13 cellular contexts compared by ENCODE assay signal in genomic region chr1:228009828-228010775, GRCh38. TPM values are rescaled to one million over a fixed set of nuclear protein-coding genes. Genes with fewer than 3 reads are reported as not detected.
DNase-seq lines count a peak whose midpoint lies in the region; ATAC-seq and TF ChIP-seq lines count a peak whose summit lies in the region.
"Had no signal": no experiment of that assay in that cellular context is flagged by ENCODE, and none has a peak within 500 bp of the region (broad histone marks: within the 10 kb centered on the region; RNA-seq: fewer than 3 reads in every experiment).

No MANE protein-coding gene starts in this region.

- peaks cover 13% of the 10 kb centered on the region for H3K27me3 ChIP-seq in thyroid gland

- H3K9me3 Mint-ChIP-seq in activated naive CD8-positive, alpha-beta T cell treated with anti-CD3 and anti-CD28 coated beads, Interleukin-2, amount 10 ng/mL, durations not matched to agents 7 days and 5 days: no peaks in the 10 kb centered on the region
- no peaks in the 10 kb centered on the region for H3K9me3 Mint-ChIP-seq in activated naive CD8-positive, alpha-beta T cell treated with anti-CD3 and anti-CD28 coated beads, Interleukin-2, amount 50 U/mL, for 24 hours
- H3K9me3 Mint-ChIP-seq in central memory CD8-positive, alpha-beta T cell: no peaks in the 10 kb centered on the region

- ATAC-seq in activated naive CD8-positive, alpha-beta T cell treated with anti-CD3 and anti-CD28 coated beads, Interleukin-2, amount 10 ng/mL, durations not matched to agents 7 days and 5 days (ENCODE audit: low read depth): peak; percentile 11
- no peak for ATAC-seq in activated naive CD8-positive, alpha-beta T cell treated with anti-CD3 and anti-CD28 coated beads, Interleukin-2, amount 50 U/mL, for 24 hours
- ATAC-seq in HG03354 (IDR thresholded peaks at IDR 0.05; ENCODE audit: poor library complexity, severe bottlenecking, unreplicated experiment): peak; percentile 58
- ATAC-seq in central memory CD8-positive, alpha-beta T cell (replicated peaks; ENCODE audit: extremely low read depth, poor library complexity, severe bottlenecking): no peak
- no peak for ATAC-seq in GM18505 (IDR thresholded peaks at IDR 0.05; ENCODE audit: unreplicated experiment)

- H3K4me1 Mint-ChIP-seq in activated naive CD8-positive, alpha-beta T cell treated with anti-CD3 and anti-CD28 coated beads, Interleukin-2, amount 10 ng/mL, durations not matched to agents 7 days and 5 days: peaks cover 16% of the 10 kb centered on the region
- peaks cover 16% of the 10 kb centered on the region for H3K4me1 Mint-ChIP-seq in activated naive CD8-positive, alpha-beta T cell treated with anti-CD3 and anti-CD28 coated beads, Interleukin-2, amount 50 U/mL, for 24 hours
- peaks cover 12% of the 10 kb centered on the region for H3K4me1 Mint-ChIP-seq in central memory CD8-positive, alpha-beta T cell

- POLR2A ChIA-PET in activated naive CD8-positive, alpha-beta T cell treated with anti-CD3 and anti-CD28 coated beads, Interleukin-2, amount 10 ng/mL, durations not matched to agents 7 days and 5 days (lab: Charles Lee): interaction anchor here (1.6 to 1.8 kb wide), 2 partner anchors 11 to 72 kb away, joined by 4 read pairs; partner anchors contain the start of gene ARF1

- peaks cover 0 to 4% of the 10 kb centered on the region in 2 donors for H3K4me1 ChIP-seq in thyroid gland

- DNase-seq in activated naive CD8-positive, alpha-beta T cell treated with anti-CD3 and anti-CD28 coated beads, Interleukin-2, amount 10 ng/mL, durations not matched to agents 7 days and 5 days: no peak
- DNase-seq in activated naive CD8-positive, alpha-beta T cell treated with anti-CD3 and anti-CD28 coated beads, Interleukin-2, amount 50 U/mL, for 24 hours: no peak
- no peak for DNase-seq in central memory CD8-positive, alpha-beta T cell (ENCODE audit: low spot score in 2 of 2)
- peak; percentile 74 to 76 for DNase-seq in thyroid gland
- DNase-seq in hypothalamus (lab: John Stamatoyannopoulos, UW): no peak
- DNase-seq in NCI-H748 treated with DMSO at 0.1 percent for 48 hours (lab: John Stamatoyannopoulos, UW): no peak
- DNase-seq: activated CD4-positive, alpha-beta T cell treated with anti-CD3 and anti-CD28 coated beads for 48 hours; DMS79; NK-92 treated with Interleukin-12 subunit alpha and Interleukin-12 subunit beta, amount 100 ng/mL, for 24 hours had no signal

- no peak overlapping the region for H3K4me3 ChIP-seq in thyroid gland (replicated peaks in 1 of 3)
- H3K4me3 ChIP-seq: hepatocyte had no signal

- no peak for TF ChIP-seq CTCF in thyroid gland (IDR thresholded peaks at IDR 0.05)

- WGBS in thyroid gland, 2 donors: 54% methylated on average over 17 to 21 of the region's 21 CpGs

- TF ChIP-seq POLR2A in thyroid gland (IDR thresholded peaks at IDR 0.05): no peak
- no peak for TF ChIP-seq POLR2A in GM18505 (IDR thresholded peaks at IDR 0.05; ENCODE audit: borderline replicate concordance, extremely low read depth, insufficient read depth, insufficient read length)

- H3K27me3 Mint-ChIP-seq in activated naive CD8-positive, alpha-beta T cell treated with anti-CD3 and anti-CD28 coated beads, Interleukin-2, amount 10 ng/mL, durations not matched to agents 7 days and 5 days: peaks cover 39% of the 10 kb centered on the region
- H3K27me3 Mint-ChIP-seq in activated naive CD8-positive, alpha-beta T cell treated with anti-CD3 and anti-CD28 coated beads, Interleukin-2, amount 50 U/mL, for 24 hours: peaks cover 39% of the 10 kb centered on the region
- peaks cover 54% of the 10 kb centered on the region for H3K27me3 Mint-ChIP-seq in central memory CD8-positive, alpha-beta T cell

- H3K9me3 ChIP-seq in thyroid gland: no peaks in the 10 kb centered on the region

- peak overlapping the region; percentile 68 for H3K27ac Mint-ChIP-seq in activated naive CD8-positive, alpha-beta T cell treated with anti-CD3 and anti-CD28 coated beads, Interleukin-2, amount 10 ng/mL, durations not matched to agents 7 days and 5 days
- no peak overlapping the region for H3K27ac Mint-ChIP-seq in activated naive CD8-positive, alpha-beta T cell treated with anti-CD3 and anti-CD28 coated beads, Interleukin-2, amount 50 U/mL, for 24 hours
- no peak overlapping the region for H3K27ac Mint-ChIP-seq in central memory CD8-positive, alpha-beta T cell (ENCODE audit: low read depth)

- no peak overlapping the region for H3K27ac ChIP-seq in thyroid gland
- H3K27ac ChIP-seq: hepatocyte had no signal

- no peaks in the 10 kb centered on the region for H3K36me3 ChIP-seq in thyroid gland

- no peaks in the 10 kb centered on the region for H3K36me3 Mint-ChIP-seq in activated naive CD8-positive, alpha-beta T cell treated with anti-CD3 and anti-CD28 coated beads, Interleukin-2, amount 10 ng/mL, durations not matched to agents 7 days and 5 days
- no peaks in the 10 kb centered on the region for H3K36me3 Mint-ChIP-seq in activated naive CD8-positive, alpha-beta T cell treated with anti-CD3 and anti-CD28 coated beads, Interleukin-2, amount 50 U/mL, for 24 hours (ENCODE audit: low read depth)
- peaks cover 1% of the 10 kb centered on the region for H3K36me3 Mint-ChIP-seq in central memory CD8-positive, alpha-beta T cell (ENCODE audit: insufficient read depth)

- H3K4me3 Mint-ChIP-seq in activated naive CD8-positive, alpha-beta T cell treated with anti-CD3 and anti-CD28 coated beads, Interleukin-2, amount 10 ng/mL, durations not matched to agents 7 days and 5 days: peak overlapping the region; percentile 80
- H3K4me3 Mint-ChIP-seq in activated naive CD8-positive, alpha-beta T cell treated with anti-CD3 and anti-CD28 coated beads, Interleukin-2, amount 50 U/mL, for 24 hours: no peak overlapping the region
- H3K4me3 Mint-ChIP-seq in central memory CD8-positive, alpha-beta T cell: peak overlapping the region; percentile 74

- intact Hi-C loops in thyroid gland (cut with DNase I): no loop called here

RNA-seq across cellular contexts. Expression of gene WNT3A, which starts 3.3 kb away (rescaled TPM):
- not detected for total RNA-seq in activated naive CD8-positive, alpha-beta T cell treated with anti-CD3 and anti-CD28 coated beads, Interleukin-2, amount 10 ng/mL, durations not matched to agents 7 days and 5 days
- total RNA-seq in thyroid gland: not detected
- total RNA-seq: omental fat pad had no signal

Comparison
In these comparisons a context has a peak if more than half of its experiments do, and no peak if none do; other contexts are left out.
1. ATAC-seq: peak in activated naive CD8-positive, alpha-beta T cell treated with anti-CD3 and anti-CD28 coated beads, Interleukin-2, amount 10 ng/mL, durations not matched to agents 7 days and 5 days (single experiment) and HG03354 (single experiment); none in activated naive CD8-positive, alpha-beta T cell treated with anti-CD3 and anti-CD28 coated beads, Interleukin-2, amount 50 U/mL, for 24 hours (single experiment), central memory CD8-positive, alpha-beta T cell (single experiment) and GM18505 (single experiment).
2. DNase-seq: peak in thyroid gland (2 of 2); none in activated naive CD8-positive, alpha-beta T cell treated with anti-CD3 and anti-CD28 coated beads, Interleukin-2, amount 10 ng/mL, durations not matched to agents 7 days and 5 days (single experiment), activated naive CD8-positive, alpha-beta T cell treated with anti-CD3 and anti-CD28 coated beads, Interleukin-2, amount 50 U/mL, for 24 hours (single experiment), central memory CD8-positive, alpha-beta T cell (0 of 2), hypothalamus (0 of 51) and NCI-H748 treated with DMSO at 0.1 percent for 48 hours (single experiment).